In the genomic region with DNA sequence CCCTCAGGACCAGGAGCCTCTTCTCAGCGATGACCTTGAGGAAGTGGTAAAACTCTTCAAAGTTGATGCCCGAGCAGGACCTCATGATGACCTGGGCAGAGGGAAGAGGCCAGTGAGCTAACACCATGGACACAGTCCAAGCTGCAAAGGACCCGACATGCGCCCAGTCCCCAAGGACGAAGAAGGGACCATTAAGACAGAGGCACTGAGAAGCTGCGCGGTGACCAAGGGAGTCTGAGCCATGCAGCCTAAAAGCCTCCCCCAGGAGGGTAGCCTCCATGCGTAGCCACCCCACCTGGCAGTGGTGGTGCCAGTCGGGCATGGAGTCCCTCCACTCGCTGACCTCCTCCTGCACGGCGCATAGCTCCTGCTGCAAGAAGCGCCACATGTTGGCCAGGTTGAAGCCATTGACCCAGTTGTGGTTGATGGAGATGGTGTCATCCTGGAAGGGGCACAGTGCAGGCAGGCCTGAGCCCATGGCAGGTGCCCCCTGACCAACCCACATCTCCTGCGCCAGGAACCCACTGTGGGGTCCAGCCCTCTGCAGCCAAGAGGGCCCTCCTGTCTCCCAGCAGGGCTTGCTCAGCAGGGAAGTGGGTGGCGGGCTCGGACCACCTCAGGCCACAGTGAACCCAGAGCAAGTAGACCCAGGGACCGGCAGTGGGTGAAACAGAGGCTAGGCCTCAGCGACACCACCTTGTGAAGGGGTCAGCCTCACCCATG, we compare ENCODE assay signal across 14 cellular contexts. TPM values are rescaled to one million over a fixed set of nuclear protein-coding genes. Genes with fewer than 3 reads are reported as not detected.
DNase-seq lines count a peak whose midpoint lies in the region; ATAC-seq, FAIRE-seq and TF ChIP-seq lines count a peak whose summit lies in the region.
"Had no signal": no experiment of that assay in that cellular context is flagged by ENCODE, and none has a peak within 500 bp of the region (broad histone marks: within the 10 kb centered on the region; RNA-seq: fewer than 3 reads in every experiment).

No MANE protein-coding gene starts in this region.

- H3K27ac Mint-ChIP-seq in activated CD8-positive, alpha-beta memory T cell treated with anti-CD3 and anti-CD28 coated beads, Interleukin-2, amount 10 ng/mL, durations not matched to agents 7 days and 5 days, result no peak overlapping the region
- H3K27ac Mint-ChIP-seq in GM23338, result no peak overlapping the region

- TF ChIP-seq CTCF in GM23338 (conservative IDR thresholded peaks at IDR 0.05; ENCODE audit: low read depth in 2 of 2) (no peak), bronchial epithelial cell (IDR thresholded peaks at IDR 0.05; ENCODE audit: insufficient read depth, low read length, severe bottlenecking) (no peak)

- no peak overlapping the region for H3K14ac ChIP-seq in neuronal stem cell (ENCODE audit: low read length)

- H3K9me3 Mint-ChIP-seq in activated CD8-positive, alpha-beta memory T cell treated with anti-CD3 and anti-CD28 coated beads, Interleukin-2, amount 10 ng/mL, durations not matched to agents 7 days and 5 days (ENCODE audit: low read depth), result no peaks in the 10 kb centered on the region
- H3K9me3 Mint-ChIP-seq in GM23338, result no peaks in the 10 kb centered on the region; the same call in 2 of the 3 replicates

- no peak overlapping the region for H3K4ac ChIP-seq in neuronal stem cell (ENCODE audit: low read length)

- H3K4me3 ChIP-seq in GM23338 (no peak overlapping the region), bronchial epithelial cell (ENCODE audit: low read depth, low read length) (no peak overlapping the region), neuronal stem cell (ENCODE audit: low read length in 2 of 2) (peak overlapping the region in 1 of 2 donors; percentile 14)
- H3K4me3 ChIP-seq: vagina had no signal

- peaks cover 37% of the 10 kb centered on the region for H3K79me2 ChIP-seq in GM23338 (replicated peaks; ENCODE audit: insufficient read depth)

- H3K4me1 ChIP-seq in GM23338 (ENCODE audit: insufficient read depth), result peaks cover 15% of the 10 kb centered on the region; the same call in 1 of the 2 replicates
- peaks cover 17 to 20% of the 10 kb centered on the region in 2 donors for H3K4me1 ChIP-seq in neuronal stem cell (ENCODE audit: control insufficient read depth in 2 of 2, insufficient read depth in 1 of 2, low read depth in 1 of 2, low read length in 2 of 2)

- DNase-seq in activated CD8-positive, alpha-beta memory T cell treated with anti-CD3 and anti-CD28 coated beads for 24 hours, result peak; percentile 54
- DNase-seq in activated CD8-positive, alpha-beta memory T cell treated with anti-CD3 and anti-CD28 coated beads, Interleukin-2, amount 10 ng/mL, durations not matched to agents 7 days and 5 days, result no peak
- no peak for DNase-seq in GM23338 (ENCODE audit: low spot score)
- no peak for DNase-seq in bronchial epithelial cell (ENCODE audit: low read depth)
- DNase-seq in neuronal stem cell (ENCODE audit: low spot score), result no peak
- no peak for DNase-seq in nucleus accumbens (lab: John Stamatoyannopoulos, UW)
- DNase-seq in H54 (ENCODE audit: insufficient read length, low spot score), result no peak
- DNase-seq: amniotic stem cell; Kasumi-1; NCI-H1417 treated with DMSO at 0.1 percent for 48 hours; stimulated activated CD4-positive, alpha-beta T cell treated with anti-CD3 and anti-CD28 coated beads, Interleukin-12 subunit alpha, Interleukin-12 subunit beta, amount 100 ng/mL, for 4 hours had no signal

- H4K8ac ChIP-seq in neuronal stem cell (ENCODE audit: low read depth, low read length), result no peak overlapping the region

- H2BK12ac ChIP-seq in neuronal stem cell (ENCODE audit: low read length), result no peak overlapping the region

- H3K9me2 ChIP-seq in GM23338 (ENCODE audit: insufficient read depth), result no peaks in the 10 kb centered on the region

- H2BK120ac ChIP-seq in neuronal stem cell (ENCODE audit: low read depth, low read length), result no peak overlapping the region

- H3K27me3 ChIP-seq in GM23338 (ENCODE audit: insufficient read depth), result no peaks in the 10 kb centered on the region
- H3K27me3 ChIP-seq in bronchial epithelial cell (ENCODE audit: control insufficient read depth, insufficient read depth, low read length), result no peaks in the 10 kb centered on the region
- peaks cover 0 to 1% (median 0%) of the 10 kb centered on the region in 3 experiments for H3K27me3 ChIP-seq in neuronal stem cell (ENCODE audit: control insufficient read depth in 3 of 3, insufficient read depth in 3 of 3, low read depth in 1 of 3, low read length in 3 of 3)
- H3K27me3 ChIP-seq: vagina had no signal

- no peak overlapping the region for H3K18ac ChIP-seq in neuronal stem cell (ENCODE audit: low read length)

- FAIRE-seq in bronchial epithelial cell (lab: Jason Lieb, UNC) (peak; percentile 18), H54 (lab: Jason Lieb, UNC) (no peak)

- peaks cover 31% of the 10 kb centered on the region for H3K79me1 ChIP-seq in neuronal stem cell (ENCODE audit: low read depth, low read length)

- H3K4me3 Mint-ChIP-seq in activated CD8-positive, alpha-beta memory T cell treated with anti-CD3 and anti-CD28 coated beads, Interleukin-2, amount 10 ng/mL, durations not matched to agents 7 days and 5 days, result no peak overlapping the region
- H3K4me3 Mint-ChIP-seq in GM23338, result 0 out of 3 replicates have a peak overlapping the region, but pooled peaks have one; percentile 26

- H3K9ac ChIP-seq in neuronal stem cell (ENCODE audit: low read depth, low read length, poor library complexity), result no peak overlapping the region

- TF ChIP-seq POLR2A in H54 (IDR thresholded peaks at IDR 0.05; ENCODE audit: low read depth, low read length), result no peak

- no CpG with 5 or more reads among the region's 18 CpGs for WGBS in neuronal stem cell (ENCODE audit: extremely low coverage in 2 of 2, insufficient read length in 2 of 2, insufficient replicate concordance in 1 of 2), 2 donors

- no peak overlapping the region for H2BK15ac ChIP-seq in neuronal stem cell (ENCODE audit: low read length)

- no peaks in the 10 kb centered on the region for H3K36me3 ChIP-seq in GM23338 (ENCODE audit: insufficient read depth)
- H3K36me3 ChIP-seq in bronchial epithelial cell (ENCODE audit: control insufficient read depth, insufficient read depth, low read length), result peaks cover 15% of the 10 kb centered on the region
- H3K36me3 ChIP-seq in neuronal stem cell (replicated peaks in 1 of 2; ENCODE audit: control insufficient read depth in 2 of 2, insufficient read depth in 2 of 2, low read length in 2 of 2), result peaks cover 27 to 34% of the 10 kb centered on the region in 2 donors

- H3K27ac ChIP-seq in GM23338 (ENCODE audit: low read depth) (no peak overlapping the region), neuronal stem cell (replicated peaks; ENCODE audit: low read length) (no peak overlapping the region)
- H3K27ac ChIP-seq: vagina, VCaP had no signal

- no peak overlapping the region for H2BK5ac ChIP-seq in neuronal stem cell (ENCODE audit: low read length)

- peaks cover 11% of the 10 kb centered on the region for H3K36me3 Mint-ChIP-seq in activated CD8-positive, alpha-beta memory T cell treated with anti-CD3 and anti-CD28 coated beads, Interleukin-2, amount 10 ng/mL, durations not matched to agents 7 days and 5 days
- H3K36me3 Mint-ChIP-seq in GM23338 (ENCODE audit: low read depth), result peaks cover 21% of the 10 kb centered on the region

- peaks cover 41% of the 10 kb centered on the region for H3K4me1 Mint-ChIP-seq in activated CD8-positive, alpha-beta memory T cell treated with anti-CD3 and anti-CD28 coated beads, Interleukin-2, amount 10 ng/mL, durations not matched to agents 7 days and 5 days
- peaks cover 22% of the 10 kb centered on the region for H3K4me1 Mint-ChIP-seq in GM23338

- no peaks in the 10 kb centered on the region for H4K20me1 ChIP-seq in GM23338 (replicated peaks; ENCODE audit: insufficient read depth)

- H3F3A ChIP-seq in GM23338 (replicated peaks; ENCODE audit: low read depth), result 0 out of 2 replicates have a peak, but pooled peaks cover 7% of the 10 kb centered on the region

- H3K9me3 ChIP-seq in neuronal stem cell (replicated peaks in 1 of 2; ENCODE audit: control insufficient read depth in 2 of 2, insufficient read depth in 1 of 2, low read depth in 1 of 2, low read length in 2 of 2), result no peaks in the 10 kb centered on the region
- H3K9me3 ChIP-seq: vagina had no signal

- CTCF ChIA-PET in activated CD8-positive, alpha-beta memory T cell treated with anti-CD3 and anti-CD28 coated beads, Interleukin-2, amount 10 ng/mL, durations not matched to agents 7 days and 5 days (lab: Charles Lee), result interaction anchor here (1.0 kb wide), 1 partner anchor 40 kb away, joined by 3 read pairs; no protein-coding TSS in a partner anchor

- no peak for ATAC-seq in activated CD8-positive, alpha-beta memory T cell treated with anti-CD3 and anti-CD28 coated beads, Interleukin-2, amount 10 ng/mL, durations not matched to agents 7 days and 5 days
- ATAC-seq in GM23338, result no peak
- ATAC-seq in GM18517 (IDR thresholded peaks at IDR 0.05; ENCODE audit: unreplicated experiment), result no peak

- H2AFZ ChIP-seq in GM23338 (no peak overlapping the region), neuronal stem cell (ENCODE audit: low read length) (no peak overlapping the region)

- peaks cover 3% of the 10 kb centered on the region for H3K27me3 Mint-ChIP-seq in activated CD8-positive, alpha-beta memory T cell treated with anti-CD3 and anti-CD28 coated beads, Interleukin-2, amount 10 ng/mL, durations not matched to agents 7 days and 5 days
- peaks cover 19% of the 10 kb centered on the region for H3K27me3 Mint-ChIP-seq in GM23338 (ENCODE audit: insufficient read depth, low read depth, poor library complexity)

- peak overlapping the region; percentile 33 for H3K23ac ChIP-seq in neuronal stem cell (ENCODE audit: low read depth, low read length, poor library complexity)

- no peak overlapping the region for H2AK5ac ChIP-seq in neuronal stem cell (ENCODE audit: low read depth, low read length)

- H4K91ac ChIP-seq in neuronal stem cell (ENCODE audit: low read depth, low read length, poor library complexity), result no peak overlapping the region

- H3K4me2 ChIP-seq in GM23338 (no peak overlapping the region), neuronal stem cell (ENCODE audit: insufficient read depth, low read length, poor library complexity, severe bottlenecking) (no peak overlapping the region)

RNA-seq across cellular contexts. Expression of gene JMJD4, which starts 2.4 kb away (rescaled TPM):
- total RNA-seq in activated CD8-positive, alpha-beta memory T cell treated with anti-CD3 and anti-CD28 coated beads, Interleukin-2, amount 10 ng/mL, durations not matched to agents 7 days and 5 days, result 10 to 100 TPM; 17.7 to 24.1 TPM
- total RNA-seq in GM23338 (2014; rRNA removed; shearing (Covaris generic)), result 17.7 and 17.9 TPM in 2 replicates
- 11.5 and 11.6 TPM in 2 replicates for polyA plus RNA-seq in GM23338 (2016; fragmentation: Nextera tagmentation; extraction: Ambion mirVana)
- total RNA-seq in bronchial epithelial cell, result 20.9 and 27.9 TPM in 2 replicates
- 6.4 TPM for polyA plus RNA-seq in neuronal stem cell (2013, experiment 1 of 2)
- polyA plus RNA-seq in neuronal stem cell (2013, experiment 2 of 2), result 5.6 TPM

RNA-seq across cellular contexts. Expression of gene SNAP47, which starts 2.5 kb away (rescaled TPM):
- 10 to 100 TPM; 33.9 to 35.3 TPM for total RNA-seq in activated CD8-positive, alpha-beta memory T cell treated with anti-CD3 and anti-CD28 coated beads, Interleukin-2, amount 10 ng/mL, durations not matched to agents 7 days and 5 days
- total RNA-seq in GM23338 (2014; rRNA removed; shearing (Covaris generic)), result 48.0 and 51.8 TPM in 2 replicates
- 17.8 and 19.5 TPM in 2 replicates for polyA plus RNA-seq in GM23338 (2016; fragmentation: Nextera tagmentation; extraction: Ambion mirVana)
- total RNA-seq in bronchial epithelial cell, result 55.0 and 59.0 TPM in 2 replicates
- polyA plus RNA-seq in neuronal stem cell (2013, experiment 1 of 2), result 27.1 TPM
- 25.3 TPM for polyA plus RNA-seq in neuronal stem cell (2013, experiment 2 of 2)
